ENCODE assay signal across 8 cellular contexts in genomic region chr7:100705753-100706671, GRCh38. TPM values are rescaled to one million over a fixed set of nuclear protein-coding genes. Genes with fewer than 3 reads are reported as not detected.
DNase-seq lines count a peak whose midpoint lies in the region; ATAC-seq, FAIRE-seq and TF ChIP-seq lines count a peak whose summit lies in the region.

POP7 (plus strand) TSS chr7:100706121; CDS start chr7:100706831, 710 bp downstream.

- peak; percentile 98 to 99 for ATAC-seq in natural killer cell treated with Interleukin-12 subunit alpha and Interleukin-12 subunit beta and Interleukin-15 and Interleukin-18, amount 100 ng/mL, for 72 hours
- ATAC-seq in stimulated activated naive CD8-positive, alpha-beta T cell treated with anti-CD3 and anti-CD28 coated beads, Interleukin-15, Interleukin-2, amounts not matched to agents 100 U/mL and 50 U/mL, for 24 hours: peak; percentile 98

- no peaks in the 10 kb centered on the region for H3K9me3 ChIP-seq in Loucy (ENCODE audit: insufficient read depth, low read depth, low read length)

- H3K9me2 ChIP-seq in Loucy (replicated peaks; ENCODE audit: low read depth, low read length): no peaks in the 10 kb centered on the region

- peaks cover 3 to 5% of the 10 kb centered on the region in 2 donors for H3K27me3 Mint-ChIP-seq in natural killer cell treated with Interleukin-12 subunit alpha and Interleukin-12 subunit beta and Interleukin-15 and Interleukin-18, amount 100 ng/mL, for 72 hours

- no peaks in the 10 kb centered on the region for H3F3A ChIP-seq in Loucy (ENCODE audit: low read depth)

- peaks cover 12 to 16% of the 10 kb centered on the region in 2 donors for H3K4me1 Mint-ChIP-seq in natural killer cell treated with Interleukin-12 subunit alpha and Interleukin-12 subunit beta and Interleukin-15 and Interleukin-18, amount 100 ng/mL, for 72 hours (ENCODE audit: low read depth in 2 of 2)

- no peaks in the 10 kb centered on the region for H3K9me3 Mint-ChIP-seq in natural killer cell treated with Interleukin-12 subunit alpha and Interleukin-12 subunit beta and Interleukin-15 and Interleukin-18, amount 100 ng/mL, for 72 hours

- no peak for FAIRE-seq in H54 (lab: Jason Lieb, UNC)

- H3K36me3 Mint-ChIP-seq in natural killer cell treated with Interleukin-12 subunit alpha and Interleukin-12 subunit beta and Interleukin-15 and Interleukin-18, amount 100 ng/mL, for 72 hours: no peaks in the 10 kb centered on the region

- H3K4me3 Mint-ChIP-seq in natural killer cell treated with Interleukin-12 subunit alpha and Interleukin-12 subunit beta and Interleukin-15 and Interleukin-18, amount 100 ng/mL, for 72 hours: peak within 1 kb of the TSS; percentile 98

- peak within 1 kb of the TSS; percentile 97 for H2AFZ ChIP-seq in Loucy (ENCODE audit: low read length)

- peak within 1 kb of the TSS; percentile 91 to 96 for H3K27ac Mint-ChIP-seq in natural killer cell treated with Interleukin-12 subunit alpha and Interleukin-12 subunit beta and Interleukin-15 and Interleukin-18, amount 100 ng/mL, for 72 hours

- H3K4me3 ChIP-seq in Loucy (ENCODE audit: low read length, poor library complexity, severe bottlenecking): peak within 1 kb of the TSS; percentile 98

- peaks cover 28% of the 10 kb centered on the region for H3K79me2 ChIP-seq in Loucy (ENCODE audit: insufficient read depth, low read length)

- H3K4me2 ChIP-seq in Loucy (ENCODE audit: low read depth, low read length, poor library complexity, severe bottlenecking): peak within 1 kb of the TSS; percentile 97

- TF ChIP-seq POLR2A in H54 (IDR thresholded peaks at IDR 0.05; ENCODE audit: low read depth, low read length) (peak; percentile 68), Raji (IDR thresholded peaks at IDR 0.05; ENCODE audit: insufficient read depth, low read depth, low read length) (peak; percentile 92)

- no peak for TF ChIP-seq CTCF in Loucy (conservative IDR thresholded peaks at IDR 0.05; ENCODE audit: low read length)

- H3K27me3 ChIP-seq in Loucy (ENCODE audit: insufficient read depth, low read length, poor library complexity, severe bottlenecking): no peaks in the 10 kb centered on the region

- H3K9ac ChIP-seq in Loucy (ENCODE audit: low read depth, low read length, poor library complexity, severe bottlenecking): peak within 1 kb of the TSS; percentile 92

- H4K20me1 ChIP-seq in Loucy (ENCODE audit: insufficient read depth, low read length, poor library complexity, severe bottlenecking): peaks cover 12% of the 10 kb centered on the region

- no peaks in the 10 kb centered on the region for H3K36me3 ChIP-seq in Loucy (ENCODE audit: insufficient read depth, low read length)

- peak; percentile 98 for DNase-seq in EL
- DNase-seq in H54 (ENCODE audit: insufficient read length, low spot score): peak; percentile 95
- DNase-seq in activated T-helper 9 cell treated with anti-CD3 and anti-CD28 coated beads, Interleukin-2, amount 50 U/mL, for 16 hours (ENCODE audit: low read depth): peak; percentile 99
- peak; percentile 97 for DNase-seq in fibroblast of peridontal ligament (ENCODE audit: extremely low read depth)
- peak; percentile 99 for DNase-seq in natural killer cell treated with Interleukin-12 subunit alpha and Interleukin-12 subunit beta and Interleukin-15 and Interleukin-18, amount 100 ng/mL, for 72 hours (ENCODE audit: low spot score)
- DNase-seq in stimulated activated naive CD8-positive, alpha-beta T cell treated with anti-CD3 and anti-CD28 coated beads, Interleukin-15, Interleukin-2, amounts not matched to agents 100 U/mL and 50 U/mL, for 24 hours: peak; percentile 100

- peaks cover 18% of the 10 kb centered on the region for H3K4me1 ChIP-seq in Loucy (ENCODE audit: insufficient read depth, low read length, poor library complexity, severe bottlenecking)

RNA-seq across cellular contexts. Expression of gene POP7, which starts in this region (rescaled TPM):
- 10 to 100 TPM; 46.6 to 64.9 TPM for total RNA-seq in natural killer cell treated with Interleukin-12 subunit alpha and Interleukin-12 subunit beta and Interleukin-15 and Interleukin-18, amount 100 ng/mL, for 72 hours

Comparison
In these comparisons a context has a peak if more than half of its experiments do, and no peak if none do; other contexts are left out.
1. Peak in every context shown above with its lines: DNase-seq, ATAC-seq and H3K4me3 ChIP-seq.